In the genomic region with DNA sequence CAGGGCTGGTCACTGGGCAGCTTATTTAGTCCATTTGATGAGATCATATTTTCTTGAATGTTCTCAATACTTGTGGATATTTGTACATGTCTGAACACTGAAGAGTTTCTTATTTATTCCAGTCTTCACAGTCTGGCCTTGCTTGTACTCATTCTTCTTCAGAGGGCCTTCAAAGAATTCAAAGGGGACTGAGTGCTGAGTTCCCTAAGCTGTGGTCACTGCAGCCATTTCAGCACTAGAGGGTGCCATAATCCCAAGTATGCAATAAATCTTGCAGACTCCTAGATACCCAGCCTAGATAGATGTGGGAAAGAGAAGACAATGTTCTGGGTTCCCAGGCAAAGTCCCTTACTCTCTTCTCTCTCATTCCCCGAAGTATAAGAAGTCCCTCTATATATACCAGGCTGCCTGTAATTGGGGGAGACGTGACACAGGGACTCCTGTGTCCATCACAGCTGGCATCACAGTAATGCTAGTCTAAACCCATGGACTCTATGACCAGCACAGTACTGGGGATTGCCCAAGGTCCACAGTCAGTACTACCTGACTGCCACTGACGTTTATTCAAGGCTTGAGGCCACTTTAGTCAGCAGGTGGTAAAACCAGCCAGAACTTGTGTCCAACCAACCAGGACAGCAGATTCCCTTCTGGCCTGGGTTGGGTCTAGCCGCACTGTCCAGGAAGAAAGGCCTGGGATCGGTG, we compare ENCODE assay signal across 8 cellular contexts. TPM values are rescaled to one million over a fixed set of nuclear protein-coding genes. Genes with fewer than 3 reads are reported as not detected.
DNase-seq lines count a peak whose midpoint lies in the region; ATAC-seq and TF ChIP-seq lines count a peak whose summit lies in the region.

No MANE protein-coding gene starts in this region.

- ATAC-seq in WTC11 (peak; percentile 97), GM18519 (IDR thresholded peaks at IDR 0.05; ENCODE audit: low FRiP score, unreplicated experiment) (no peak), HG02840 (IDR thresholded peaks at IDR 0.05; ENCODE audit: low FRiP score, unreplicated experiment) (no peak), GM19455 (IDR thresholded peaks at IDR 0.05; ENCODE audit: unreplicated experiment) (no peak)

- POLR2A ChIA-PET in WTC11 (lab: Charles Lee) = no interaction called here

- peaks cover 60% of the 10 kb centered on the region for H3K36me3 Mint-ChIP-seq in WTC11

- DNase-seq in ELF-1 (ENCODE audit: low read depth, low spot score) = peak; percentile 55
- DNase-seq in Kasumi-1 (lab: John Stamatoyannopoulos, UW) = peak; percentile 55 to 65
- DNase-seq in WTC11 (ENCODE audit: low spot score) = peak; percentile 38
- peak; percentile 35 for DNase-seq in kidney tubule cell (ENCODE audit: low spot score)
- no peak for DNase-seq in NCI-H345 treated with DMSO at 0.1 percent for 48 hours (lab: John Stamatoyannopoulos, UW; ENCODE audit: unreplicated experiment)

- H3K27me3 Mint-ChIP-seq in WTC11 (ENCODE audit: low read depth) = peaks cover 3% of the 10 kb centered on the region

- no peaks in the 10 kb centered on the region for H3K4me1 Mint-ChIP-seq in WTC11

- TF ChIP-seq CTCF in WTC11 (IDR thresholded peaks at IDR 0.05) = 0 out of 2 replicates have a peak, but pooled peaks have one; percentile 22

- CTCF ChIA-PET in WTC11 (lab: Charles Lee) = interaction anchor here (0.9 kb wide), 1 partner anchor 42 kb away, joined by 5 read pairs; no protein-coding TSS in a partner anchor

- peaks cover 74% of the 10 kb centered on the region for H3K9me3 Mint-ChIP-seq in WTC11

- H3K27ac Mint-ChIP-seq in WTC11 = no peak overlapping the region

- no peak overlapping the region for H3K4me3 Mint-ChIP-seq in WTC11

TF ChIP-seq in WTC11, 78 proteins besides CTCF, POLR2A, EP300 and RAD21:
- TF ChIP-seq, protein P1, sequence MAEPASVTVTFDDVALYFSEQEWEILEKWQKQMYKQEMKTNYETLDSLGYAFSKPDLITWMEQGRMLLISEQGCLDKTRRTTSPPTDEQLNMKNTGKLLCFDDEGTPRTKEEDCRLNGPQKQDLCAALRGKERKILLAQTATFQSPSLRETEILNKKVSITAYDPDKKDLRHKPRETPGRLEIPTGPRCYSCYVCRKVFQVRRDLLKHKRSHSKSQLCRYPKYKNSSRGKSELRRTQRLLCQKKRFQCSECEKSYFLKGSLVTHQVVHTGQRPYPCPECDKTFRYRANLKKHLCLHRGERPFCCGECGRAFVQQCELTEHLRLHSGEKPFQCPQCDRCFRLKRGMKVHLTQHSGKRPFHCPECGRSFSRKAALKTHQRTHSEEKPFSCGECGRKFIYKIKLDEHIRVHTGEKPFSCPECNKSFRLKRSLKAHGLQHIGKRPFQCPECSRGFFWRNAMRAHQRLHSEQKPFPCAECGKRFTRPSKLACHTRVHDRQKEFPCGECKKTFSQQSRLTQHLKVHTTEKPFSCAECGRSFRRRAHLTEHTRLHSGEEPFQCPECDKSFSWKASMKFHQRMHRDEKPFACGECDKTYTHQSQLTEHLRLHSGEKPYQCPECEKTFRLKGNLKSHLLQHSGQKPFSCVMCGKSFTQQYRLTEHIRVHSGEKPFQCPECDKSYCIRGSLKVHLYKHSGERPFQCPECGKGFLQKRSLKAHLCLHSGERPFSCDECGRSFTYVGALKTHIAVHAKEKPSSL (CRISPR knock-in tag; conservative IDR thresholded peaks at IDR 0.05) = peak; percentile 95
- no peak for TF ChIP-seq RELA (CRISPR knock-in tag; IDR thresholded peaks at IDR 0.05; ENCODE audit: borderline replicate concordance)
TF ChIP-seq in WTC11: peak in this region for 1.

RNA-seq across cellular contexts. Expression of gene VN1R1, which starts 8.9 kb away (rescaled TPM):
- 0.73 to 0.89 TPM (median 0.83 TPM) in 3 replicates for total RNA-seq in WTC11 (2021)

RNA-seq across cellular contexts. Expression of gene ZNF772, which starts 11.5 kb away (rescaled TPM):
- 13.1 to 15.0 TPM (median 14.0 TPM) in 3 replicates for total RNA-seq in WTC11 (2021)

RNA-seq across cellular contexts. Expression of gene ZNF419, which starts 21.7 kb away (rescaled TPM):
- total RNA-seq in WTC11 (2021) = 9.0 to 11.3 TPM (median 9.1 TPM) in 3 replicates

RNA-seq across cellular contexts. Expression of gene ZNF749, which starts 30.7 kb away (rescaled TPM):
- total RNA-seq in WTC11 (2021) = 32.3 to 34.7 TPM (median 34.6 TPM) in 3 replicates

RNA-seq across cellular contexts. Expression of gene ZNF773, which starts 33.9 kb away (rescaled TPM):
- total RNA-seq in WTC11 (2021) = 6.3 to 8.6 TPM (median 6.8 TPM) in 3 replicates
